Comparison of ENCODE assay signal across 13 cellular contexts in the genomic region with DNA sequence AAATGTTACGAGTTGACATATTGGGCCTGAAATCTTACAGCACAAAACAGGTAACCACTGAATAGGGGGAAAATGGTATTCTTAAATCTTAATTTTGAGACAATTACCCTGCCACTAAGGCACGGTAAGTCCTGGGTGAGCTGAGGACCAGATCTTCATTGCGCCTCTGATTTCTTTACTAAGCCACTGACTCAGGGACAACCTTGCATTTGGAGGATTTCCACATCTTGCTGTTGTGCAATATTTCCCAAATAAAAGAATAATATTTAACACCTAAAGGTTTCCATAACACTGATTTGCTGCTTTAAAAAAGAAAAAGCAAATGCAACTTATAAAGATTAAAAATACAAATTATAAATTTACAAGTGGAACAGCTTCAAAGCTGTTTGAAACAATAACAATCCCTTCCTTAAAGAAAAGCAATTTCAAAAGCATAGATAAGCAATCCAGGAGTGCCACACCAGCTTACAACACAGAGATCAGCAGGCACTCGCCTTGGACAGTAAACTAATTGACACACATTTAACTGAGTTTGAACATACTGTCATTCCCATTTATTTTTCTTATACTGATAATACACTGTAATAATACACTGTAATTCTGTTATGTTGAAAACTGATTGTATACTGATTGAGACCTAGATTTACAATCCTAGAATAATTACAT.
A peak's percentile ranks its signal among the peaks of the same experiment; 100 is the strongest.
DNase-seq lines count a peak whose midpoint lies in the region; ATAC-seq, FAIRE-seq and TF ChIP-seq lines count a peak whose summit lies in the region.
"Had no signal": no experiment of that assay in that cellular context is flagged by ENCODE, and none has a peak within 500 bp of the region (broad histone marks: within the 10 kb centered on the region; RNA-seq: fewer than 3 reads in every experiment).

No MANE protein-coding gene starts in this region.

- intact Hi-C loops in Right ventricle myocardium superior (cut with DNase I) = no loop called here
- intact Hi-C loops in HepG2 (cut with micrococcal nuclease; ENCODE audit: unreplicated experiment) = no loop called here

- in situ Hi-C loops in HepG2 (cut with HindIII; ENCODE audit: extremely low pct_ligation_motif_present, low pct_unique_long_range_greater_than_20kb) = no loop called here

- TF ChIP-seq EP300 in HepG2 (IDR thresholded peaks at IDR 0.05; ENCODE audit: low read depth in 2 of 2, low read length in 2 of 2) (no peak), HepG2 (CRISPR knock-in tag; IDR thresholded peaks at IDR 0.05; ENCODE audit: borderline replicate concordance) (no peak), upper lobe of left lung (IDR thresholded peaks at IDR 0.05) (no peak)

- DNase-seq in Right ventricle myocardium superior (no peak), right atrium auricular region (ENCODE audit: low spot score) (no peak), bronchial epithelial cell (ENCODE audit: low read depth) (peak; percentile 85), HepG2 (ENCODE audit: low spot score) (no peak), upper lobe of left lung (no peak), NCI-H446 (lab: John Stamatoyannopoulos, UW) (no peak)
- DNase-seq: activated CD4-positive, alpha-beta T cell treated with anti-CD3 and anti-CD28 coated beads, Interleukin-2, amount 50 U/mL, for 4 hours; activated effector memory CD4-positive, alpha-beta T cell treated with anti-CD3 and anti-CD28 coated beads, Interleukin-2, amount 50 U/mL, for 16 hours; DMS 273 treated with DMSO at 0.1 percent for 48 hours; kidney; T-helper 17 cell had no signal

- H3K4me1 ChIP-seq in right atrium auricular region (peaks cover 0 to 34% of the 10 kb centered on the region in 2 donors), HepG2 (ENCODE audit: insufficient read depth, low read length) (no peaks in the 10 kb centered on the region), upper lobe of left lung (peaks cover 25 to 49% (median 37%) of the 10 kb centered on the region in 4 donors)

- no peak overlapping the region for H2AFZ ChIP-seq in HepG2 (ENCODE audit: low read length)

- no peaks in the 10 kb centered on the region for H3K9me3 ChIP-seq in right atrium auricular region
- H3K9me3 ChIP-seq in HepG2 (ENCODE audit: low read length) = no peaks in the 10 kb centered on the region
- no peaks in the 10 kb centered on the region for H3K9me3 ChIP-seq in upper lobe of left lung

- TF ChIP-seq POLR2A in HepG2 (IDR thresholded peaks at IDR 0.05; ENCODE audit: insufficient read depth in 1 of 2, low read depth in 2 of 2, low read length in 2 of 2) = no peak
- TF ChIP-seq POLR2A in upper lobe of left lung (IDR thresholded peaks at IDR 0.05) = no peak

- no peak overlapping the region for H3K27ac ChIP-seq in right atrium auricular region
- H3K27ac ChIP-seq in HepG2 (ENCODE audit: extremely low read length, insufficient read depth, low read length) = no peak overlapping the region
- peak overlapping the region in 3 of 4 donors; percentile 16 to 56 (median 50) for H3K27ac ChIP-seq in upper lobe of left lung

- no peak for FAIRE-seq in bronchial epithelial cell (lab: Jason Lieb, UNC)
- no peak for FAIRE-seq in HepG2 (lab: Jason Lieb, UNC)
- FAIRE-seq: kidney had no signal

- peak; percentile 35 for ATAC-seq in Right ventricle myocardium superior (ENCODE audit: poor library complexity)
- no peak for ATAC-seq in HepG2
- peak in 1 of 2 donors; percentile 43 for ATAC-seq in upper lobe of left lung (ENCODE audit: low FRiP score in 2 of 2)
- no peak for ATAC-seq in HG03432 (IDR thresholded peaks at IDR 0.05; ENCODE audit: unreplicated experiment)
- no peak for ATAC-seq in HG03571 (IDR thresholded peaks at IDR 0.05; ENCODE audit: unreplicated experiment)
- ATAC-seq: T-helper 17 cell had no signal

- TF ChIP-seq CTCF in right atrium auricular region (IDR thresholded peaks at IDR 0.05) = no peak
- TF ChIP-seq CTCF in bronchial epithelial cell (IDR thresholded peaks at IDR 0.05; ENCODE audit: insufficient read depth, low read length, severe bottlenecking) = no peak
- no peak for TF ChIP-seq CTCF in HepG2 (CRISPR knock-in tag; IDR thresholded peaks at IDR 0.05)
- no peak for TF ChIP-seq CTCF in upper lobe of left lung (IDR thresholded peaks at IDR 0.05)

- TF ChIP-seq RAD21 in HepG2 (CRISPR knock-in tag; IDR thresholded peaks at IDR 0.05) = no peak

- CTCF ChIA-PET in HepG2 (lab: Yijun Ruan, JAX; ENCODE audit: low intra/inter-chr PET ratio, low total read pairs) = no interaction called here

- H3K79me2 ChIP-seq in HepG2 (ENCODE audit: insufficient read depth, low read length) = no peaks in the 10 kb centered on the region

- H3K4me3 ChIP-seq in right atrium auricular region = no peak overlapping the region
- no peak overlapping the region for H3K4me3 ChIP-seq in bronchial epithelial cell (ENCODE audit: low read depth, low read length)
- H3K4me3 ChIP-seq in HepG2 (replicated peaks in 1 of 3; ENCODE audit: insufficient read depth in 1 of 3, low read depth in 2 of 3, low read length in 3 of 3) = no peak overlapping the region
- H3K4me3 ChIP-seq in upper lobe of left lung = no peak overlapping the region

- POLR2A ChIA-PET in HepG2 (lab: Yijun Ruan, JAX) = no interaction called here

- H4K20me1 ChIP-seq in HepG2 (ENCODE audit: insufficient read depth, low read length) = no peaks in the 10 kb centered on the region

- BruUV-seq in HepG2 (replicated peaks; lab: Mats Ljungman, UMichigan) = no TSS peak

- H3K27me3 ChIP-seq in right atrium auricular region = no peaks in the 10 kb centered on the region
- no peaks in the 10 kb centered on the region for H3K27me3 ChIP-seq in bronchial epithelial cell (ENCODE audit: control insufficient read depth, insufficient read depth, low read length)
- no peaks in the 10 kb centered on the region; a peak in 1 of 5 replicates for H3K27me3 ChIP-seq in HepG2 (ENCODE audit: control insufficient read depth in 1 of 2, insufficient read depth in 2 of 2, low read length in 2 of 2)
- no peaks in the 10 kb centered on the region for H3K27me3 ChIP-seq in upper lobe of left lung

- H3K9ac ChIP-seq in HepG2 (ENCODE audit: insufficient read depth, low read depth, low read length) = no peak overlapping the region

- no peak overlapping the region for H3K4me2 ChIP-seq in HepG2 (ENCODE audit: low read depth, low read length)

- no peaks in the 10 kb centered on the region for H3K36me3 ChIP-seq in right atrium auricular region
- H3K36me3 ChIP-seq in bronchial epithelial cell (ENCODE audit: control insufficient read depth, insufficient read depth, low read length) = no peaks in the 10 kb centered on the region
- no peaks in the 10 kb centered on the region for H3K36me3 ChIP-seq in HepG2 (replicated peaks in 1 of 2; ENCODE audit: control insufficient read depth in 1 of 2, insufficient read depth in 2 of 2, low read length in 2 of 2)
- H3K36me3 ChIP-seq in upper lobe of left lung = no peaks in the 10 kb centered on the region

- 30% methylated on average over 4 of the region's 4 CpGs for WGBS in HepG2 (ENCODE audit: low lambda C conversion rate)
- WGBS in upper lobe of left lung, 2 donors = 66 to 74% methylated on average over 4 of the region's 4 CpGs

TF ChIP-seq in HepG2, 621 proteins besides CTCF, POLR2A, EP300 and RAD21:
- TF ChIP-seq SATB2 (CRISPR knock-in tag; IDR thresholded peaks at IDR 0.05) = no peak
- TF ChIP-seq ZBTB42 (CRISPR knock-in tag; IDR thresholded peaks at IDR 0.05) = no peak
- TF ChIP-seq, protein P1, sequence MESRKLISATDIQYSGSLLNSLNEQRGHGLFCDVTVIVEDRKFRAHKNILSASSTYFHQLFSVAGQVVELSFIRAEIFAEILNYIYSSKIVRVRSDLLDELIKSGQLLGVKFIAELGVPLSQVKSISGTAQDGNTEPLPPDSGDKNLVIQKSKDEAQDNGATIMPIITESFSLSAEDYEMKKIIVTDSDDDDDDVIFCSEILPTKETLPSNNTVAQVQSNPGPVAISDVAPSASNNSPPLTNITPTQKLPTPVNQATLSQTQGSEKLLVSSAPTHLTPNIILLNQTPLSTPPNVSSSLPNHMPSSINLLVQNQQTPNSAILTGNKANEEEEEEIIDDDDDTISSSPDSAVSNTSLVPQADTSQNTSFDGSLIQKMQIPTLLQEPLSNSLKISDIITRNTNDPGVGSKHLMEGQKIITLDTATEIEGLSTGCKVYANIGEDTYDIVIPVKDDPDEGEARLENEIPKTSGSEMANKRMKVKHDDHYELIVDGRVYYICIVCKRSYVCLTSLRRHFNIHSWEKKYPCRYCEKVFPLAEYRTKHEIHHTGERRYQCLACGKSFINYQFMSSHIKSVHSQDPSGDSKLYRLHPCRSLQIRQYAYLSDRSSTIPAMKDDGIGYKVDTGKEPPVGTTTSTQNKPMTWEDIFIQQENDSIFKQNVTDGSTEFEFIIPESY (CRISPR knock-in tag; IDR thresholded peaks at IDR 0.05) = no peak
- no peak for TF ChIP-seq ZNF800 (CRISPR knock-in tag; IDR thresholded peaks at IDR 0.05)
- TF ChIP-seq CEBPB (IDR thresholded peaks at IDR 0.05; ENCODE audit: borderline replicate concordance, low read depth, low read length) = peak; percentile 58; the same call in 1 of the 2 replicates

Comparison
In these comparisons a context has a peak if more than half of its experiments do, and no peak if none do; other contexts are left out.
1. H3K27ac ChIP-seq: peak in upper lobe of left lung (3 of 4); none in right atrium auricular region (0 of 2) and HepG2 (single experiment).